In the genomic region with DNA sequence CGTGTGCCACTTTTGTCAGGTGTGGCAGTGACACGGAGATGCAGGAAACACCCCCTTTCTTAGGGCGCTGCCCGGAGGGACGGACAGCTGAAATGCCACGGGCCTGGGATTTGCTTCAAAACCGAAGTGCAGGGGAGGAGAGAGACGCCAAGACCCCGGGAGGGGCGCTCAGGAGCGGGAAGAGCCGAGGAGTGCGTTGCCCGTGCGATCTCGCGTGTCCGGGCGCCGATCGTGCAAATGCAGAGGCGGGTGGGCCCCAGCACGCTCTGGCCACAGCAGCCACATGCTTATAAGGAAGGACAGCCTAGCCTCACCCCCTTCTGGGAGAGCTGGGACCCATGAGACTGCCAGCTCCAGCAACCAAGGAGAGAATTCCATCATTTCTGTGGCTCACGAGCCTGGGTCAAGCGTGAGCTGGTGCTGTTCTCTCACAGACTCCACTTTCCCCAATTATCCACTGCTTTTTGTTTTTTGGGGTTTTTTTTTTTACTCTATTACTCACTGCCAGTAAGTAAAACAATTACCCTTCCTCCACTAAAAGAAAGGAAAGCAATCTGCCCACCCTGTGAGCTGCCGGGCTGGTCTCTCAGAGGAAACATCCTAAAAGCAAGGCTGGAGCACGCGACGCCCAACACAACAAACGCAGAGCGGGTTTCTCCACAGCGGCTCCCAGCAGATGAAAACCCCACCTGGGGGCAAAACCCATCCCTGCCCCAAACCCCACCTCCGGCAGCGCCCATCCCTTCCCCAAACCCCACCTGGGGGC, we compare ENCODE assay signal across 11 cellular contexts. TPM values are rescaled to one million over a fixed set of nuclear protein-coding genes. Genes with fewer than 3 reads are reported as not detected.
A peak's percentile ranks its signal among the peaks of the same experiment; 100 is the strongest.
DNase-seq lines count a peak whose midpoint lies in the region; ATAC-seq and TF ChIP-seq lines count a peak whose summit lies in the region.
"Had no signal": no experiment of that assay in that cellular context is flagged by ENCODE, and none has a peak within 500 bp of the region (broad histone marks: within the 10 kb centered on the region; RNA-seq: fewer than 3 reads in every experiment).

No MANE protein-coding gene starts in this region.

- ATAC-seq in GM21723 (IDR thresholded peaks at IDR 0.05; ENCODE audit: unreplicated experiment) (no peak), GM18505 (IDR thresholded peaks at IDR 0.05; ENCODE audit: unreplicated experiment) (no peak)

- no peak for TF ChIP-seq POLR2A in GM18505 (IDR thresholded peaks at IDR 0.05; ENCODE audit: borderline replicate concordance, extremely low read depth, insufficient read depth, insufficient read length)

- no TSS peak for BruUV-seq in Caco-2 (replicated peaks; lab: Mats Ljungman, UMichigan)

- H3K9me3 Mint-ChIP-seq in Caco-2 (ENCODE audit: unreplicated experiment) = no peaks in the 10 kb centered on the region

- no peaks in the 10 kb centered on the region for H3K27me3 ChIP-seq in Caco-2 (replicated peaks; ENCODE audit: control insufficient read depth, insufficient read depth, low read length)
- H3K27me3 ChIP-seq in osteoblast (ENCODE audit: insufficient read depth, low read length) = no peaks in the 10 kb centered on the region
- no peaks in the 10 kb centered on the region for H3K27me3 ChIP-seq in SJCRH30
- H3K27me3 ChIP-seq: body of pancreas had no signal

- peaks cover 24% of the 10 kb centered on the region for H3K79me2 ChIP-seq in osteoblast (ENCODE audit: insufficient read depth, low read length)

- H3K36me3 ChIP-seq in Caco-2 (ENCODE audit: control insufficient read depth, insufficient read depth, low read length) (peaks cover 4% of the 10 kb centered on the region), KOPT-K1 (ENCODE audit: insufficient read depth, low read length) (peaks cover 64% of the 10 kb centered on the region), osteoblast (ENCODE audit: insufficient read depth, low read length) (peaks cover 27% of the 10 kb centered on the region), SJCRH30 (peaks cover 5% of the 10 kb centered on the region; the same call in 1 of the 2 replicates)

- H3K4me1 ChIP-seq in Caco-2 (no peaks in the 10 kb centered on the region), osteoblast (ENCODE audit: insufficient read depth, low read length) (no peaks in the 10 kb centered on the region), SJCRH30 (no peaks in the 10 kb centered on the region)
- H3K4me1 ChIP-seq: body of pancreas, psoas muscle had no signal

- intact Hi-C loops in Caco-2 (cut with micrococcal nuclease; ENCODE audit: unreplicated experiment) = no loop called here

- peak overlapping the region; percentile 81 for H3K27ac ChIP-seq in KOPT-K1 (ENCODE audit: low read depth, low read length, poor library complexity, severe bottlenecking)
- H3K27ac ChIP-seq in osteoblast (ENCODE audit: low read depth, low read length) = no peak overlapping the region
- H3K27ac ChIP-seq in SJCRH30 = no peak overlapping the region
- H3K27ac ChIP-seq: C4-2B, psoas muscle had no signal

- peak overlapping the region; percentile 40 for H3K27ac Mint-ChIP-seq in Caco-2 (ENCODE audit: unreplicated experiment)

- CTCF ChIA-PET in Caco-2 (lab: Charles Lee) = interaction anchor here (0.6 to 0.9 kb wide), 2 partner anchors 27 to 39 kb away, joined by 4 read pairs; a partner anchor contains a TSS

- H4K20me1 ChIP-seq in osteoblast (ENCODE audit: insufficient read depth, low read length) = peaks cover 16% of the 10 kb centered on the region

- no peak overlapping the region for H2AFZ ChIP-seq in osteoblast (ENCODE audit: low read length)

- no peak for TF ChIP-seq CTCF in Caco-2 (IDR thresholded peaks at IDR 0.05; ENCODE audit: insufficient read depth in 1 of 2, low read depth in 1 of 2, low read length in 1 of 2, severe bottlenecking in 1 of 2, unreplicated experiment in 1 of 2)
- TF ChIP-seq CTCF in osteoblast (IDR thresholded peaks at IDR 0.05; ENCODE audit: extremely low read depth, low read depth, low read length) = no peak

- no peaks in the 10 kb centered on the region for H3K4me1 Mint-ChIP-seq in Caco-2 (ENCODE audit: low read depth, unreplicated experiment)

- H3K4me3 ChIP-seq in Caco-2 (ENCODE audit: low read depth, low read length) = no peak overlapping the region
- no peak overlapping the region for H3K4me3 ChIP-seq in osteoblast (ENCODE audit: insufficient read depth, low read length)
- H3K4me3 ChIP-seq in SJCRH30 = no peak overlapping the region
- H3K4me3 ChIP-seq: body of pancreas, psoas muscle had no signal

- no peak overlapping the region for H3K4me2 ChIP-seq in osteoblast (ENCODE audit: insufficient read depth, low read length)

- H3K27me3 Mint-ChIP-seq in Caco-2 (ENCODE audit: insufficient read depth, unreplicated experiment) = no peaks in the 10 kb centered on the region

- POLR2A ChIA-PET in Caco-2 (lab: Charles Lee) = no interaction called here

- H3K4me3 Mint-ChIP-seq in Caco-2 (ENCODE audit: unreplicated experiment) = no peak overlapping the region

- H3K36me3 Mint-ChIP-seq in Caco-2 (ENCODE audit: insufficient read depth, unreplicated experiment) = peaks cover 74% of the 10 kb centered on the region

- DNase-seq in Caco-2 = no peak
- DNase-seq in cerebellar cortex (ENCODE audit: low spot score) = peak; percentile 34
- DNase-seq in osteoblast (ENCODE audit: insufficient read length, low spot score, missing footprints) = peak; percentile 80
- DNase-seq in SJCRH30 = no peak
- DNase-seq: body of pancreas, midbrain, psoas muscle had no signal

- H3K9me3 ChIP-seq in Caco-2 (no peaks in the 10 kb centered on the region), KOPT-K1 (ENCODE audit: insufficient read depth, low read length, poor library complexity, severe bottlenecking) (no peaks in the 10 kb centered on the region), osteoblast (ENCODE audit: low read depth, low read length) (no peaks in the 10 kb centered on the region), SJCRH30 (replicated peaks) (no peaks in the 10 kb centered on the region)
- H3K9me3 ChIP-seq: body of pancreas, psoas muscle had no signal

RNA-seq across cellular contexts. Expression of a gene that starts 27.2 kb away (rescaled TPM):
- total RNA-seq in Caco-2 (2022) = 4.4 and 6.9 TPM in 2 replicates
- 4.0 and 4.4 TPM in 2 replicates for total RNA-seq in osteoblast
- total RNA-seq in SJCRH30 (2014; rRNA removed; shearing (Covaris generic)) = 1.5 TPM in 2 replicates

RNA-seq across cellular contexts. Expression of a gene that starts 39.2 kb away (rescaled TPM):
- total RNA-seq in Caco-2 (2022) = 50.9 and 55.6 TPM in 2 replicates
- total RNA-seq in osteoblast = 31.2 and 33.3 TPM in 2 replicates
- total RNA-seq in SJCRH30 (2014; rRNA removed; shearing (Covaris generic)) = 11.9 and 13.1 TPM in 2 replicates

RNA-seq across cellular contexts. Expression of a gene that starts 47.8 kb away (rescaled TPM):
- total RNA-seq in Caco-2 (2022) = 64.7 and 72.3 TPM in 2 replicates
- total RNA-seq in osteoblast = 44.5 and 62.5 TPM in 2 replicates
- total RNA-seq in SJCRH30 (2014; rRNA removed; shearing (Covaris generic)) = 12.1 and 12.9 TPM in 2 replicates

Comparison
In these comparisons a context has a peak if more than half of its experiments do, and no peak if none do; other contexts are left out.
1. DNase-seq: peak in cerebellar cortex (single experiment) and osteoblast (single experiment); none in Caco-2 (0 of 2) and SJCRH30 (0 of 2).